In genomic region chr11:3627291-3627690, GRCh38 we compare ENCODE assay signal across 20 cellular contexts. TPM values are rescaled to one million over a fixed set of nuclear protein-coding genes. Genes with fewer than 3 reads are reported as not detected.
A peak's percentile ranks its signal among the peaks of the same experiment; 100 is the strongest.
DNase-seq lines count a peak whose midpoint lies in the region; ATAC-seq and TF ChIP-seq lines count a peak whose summit lies in the region.
"Had no signal": no experiment of that assay in that cellular context is flagged by ENCODE, and none has a peak within 500 bp of the region (broad histone marks: within the 10 kb centered on the region; RNA-seq: fewer than 3 reads in every experiment).

No MANE protein-coding gene starts in this region.

- H3K4me1 ChIP-seq in body of pancreas, result no peaks in the 10 kb centered on the region
- no peaks in the 10 kb centered on the region for H3K4me1 ChIP-seq in GM23338 (ENCODE audit: insufficient read depth)
- H3K4me1 ChIP-seq: BE2C, psoas muscle had no signal

- no peaks in the 10 kb centered on the region for H3K4me1 Mint-ChIP-seq in GM23338
- H3K4me1 Mint-ChIP-seq: stimulated activated memory B cell treated with anti-CD40 and anti-IgM and Interleukin-4, amounts not matched to agents 10 μg/mL and 1 μg/mL and 100 μg/mL, for 72 hours had no signal

- ATAC-seq in body of pancreas (peak; percentile 73), GM23338 (no peak)
- ATAC-seq: GM12878; stimulated activated memory B cell treated with anti-CD40 and anti-IgM and Interleukin-4, amounts not matched to agents 10 μg/mL and 1 μg/mL and 100 μg/mL, for 72 hours had no signal

- no peaks in the 10 kb centered on the region for H3F3A ChIP-seq in GM23338 (replicated peaks; ENCODE audit: low read depth)

- intact Hi-C loops in body of pancreas (cut with DNase I), result no loop called here

- DNase-seq in AG08395 (ENCODE audit: low spot score) (peak; percentile 88), HS-5 (ENCODE audit: low read depth) (peak; percentile 78), body of pancreas (no peak), kidney epithelial cell (ENCODE audit: low read depth) (peak; percentile 84), GM23338 (ENCODE audit: low spot score) (no peak), cortex of kidney (lab: John Stamatoyannopoulos, UW) (no peak), putamen (ENCODE audit: low spot score) (no peak)
- DNase-seq in activated naive CD4-positive, alpha-beta T cell treated with anti-CD3 and anti-CD28 coated beads, Interleukin-2, amount 50 U/mL, for 16 hours, result no peak
- DNase-seq: activated CD4-positive, alpha-beta T cell treated with anti-CD3 and anti-CD28 coated beads, Interleukin-2, amount 50 U/mL, for 48 hours; activated effector memory CD4-positive, alpha-beta T cell treated with Interleukin-2 at 50 U/mL for 16 hours; BE2C; central memory CD4-positive, alpha-beta T cell; KBM-7; NCI-H146; SIG-M5; stimulated activated CD4-positive, alpha-beta T cell treated with anti-CD3 and anti-CD28 coated beads, Interleukin-4, amount 100 ng/mL, for 4 hours had no signal

- H3K9me3 ChIP-seq in body of pancreas, result no peaks in the 10 kb centered on the region
- H3K9me3 ChIP-seq: BE2C, psoas muscle had no signal

- no peak overlapping the region for H3K27ac Mint-ChIP-seq in GM23338
- H3K27ac Mint-ChIP-seq: stimulated activated memory B cell treated with anti-CD40 and anti-IgM and Interleukin-4, amounts not matched to agents 10 μg/mL and 1 μg/mL and 100 μg/mL, for 72 hours had no signal

- H3K4me2 ChIP-seq in GM23338, result no peak overlapping the region

- no peaks in the 10 kb centered on the region for H4K20me1 ChIP-seq in GM23338 (replicated peaks; ENCODE audit: insufficient read depth)

- H3K27ac ChIP-seq in body of pancreas (no peak overlapping the region), GM23338 (ENCODE audit: low read depth) (no peak overlapping the region)
- H3K27ac ChIP-seq: psoas muscle had no signal

- H3K79me2 ChIP-seq in GM23338 (replicated peaks; ENCODE audit: insufficient read depth), result no peaks in the 10 kb centered on the region

- H3K4me3 Mint-ChIP-seq in GM23338, result no peak overlapping the region
- H3K4me3 Mint-ChIP-seq: stimulated activated memory B cell treated with anti-CD40 and anti-IgM and Interleukin-4, amounts not matched to agents 10 μg/mL and 1 μg/mL and 100 μg/mL, for 72 hours had no signal

- H3K36me3 Mint-ChIP-seq in GM23338 (ENCODE audit: low read depth), result no peaks in the 10 kb centered on the region; the same call in 2 of the 3 replicates
- H3K36me3 Mint-ChIP-seq: stimulated activated memory B cell treated with anti-CD40 and anti-IgM and Interleukin-4, amounts not matched to agents 10 μg/mL and 1 μg/mL and 100 μg/mL, for 72 hours had no signal

- no peak for TF ChIP-seq POLR2A in body of pancreas (IDR thresholded peaks at IDR 0.05)

- TF ChIP-seq CTCF in body of pancreas (IDR thresholded peaks at IDR 0.05) (no peak), kidney epithelial cell (IDR thresholded peaks at IDR 0.05; ENCODE audit: insufficient read depth, low read length, poor library complexity, severe bottlenecking) (no peak), GM23338 (conservative IDR thresholded peaks at IDR 0.05; ENCODE audit: low read depth in 2 of 2) (no peak)

- peaks cover 5% of the 10 kb centered on the region for H3K27me3 Mint-ChIP-seq in GM23338 (ENCODE audit: insufficient read depth, low read depth, poor library complexity)
- H3K27me3 Mint-ChIP-seq: stimulated activated memory B cell treated with anti-CD40 and anti-IgM and Interleukin-4, amounts not matched to agents 10 μg/mL and 1 μg/mL and 100 μg/mL, for 72 hours had no signal

- no peaks in the 10 kb centered on the region for H3K9me2 ChIP-seq in GM23338 (ENCODE audit: insufficient read depth)

- H3K36me3 ChIP-seq in body of pancreas (replicated peaks in 1 of 2; ENCODE audit: insufficient read depth in 1 of 2, low read depth in 2 of 2), result no peaks in the 10 kb centered on the region
- no peaks in the 10 kb centered on the region for H3K36me3 ChIP-seq in kidney epithelial cell (ENCODE audit: control insufficient read depth, insufficient read depth, low read length)
- no peaks in the 10 kb centered on the region for H3K36me3 ChIP-seq in GM23338 (ENCODE audit: insufficient read depth)
- H3K36me3 ChIP-seq: BE2C had no signal

- H3K9me3 Mint-ChIP-seq in GM23338, result no peaks in the 10 kb centered on the region
- H3K9me3 Mint-ChIP-seq: stimulated activated memory B cell treated with anti-CD40 and anti-IgM and Interleukin-4, amounts not matched to agents 10 μg/mL and 1 μg/mL and 100 μg/mL, for 72 hours had no signal

- H2AFZ ChIP-seq in GM23338, result no peak overlapping the region

- 86 to 100% methylated on average over 1 of the region's 1 CpG for WGBS in body of pancreas, 2 donors

- H3K27me3 ChIP-seq in body of pancreas (no peaks in the 10 kb centered on the region), kidney epithelial cell (ENCODE audit: control insufficient read depth, insufficient read depth, low read length) (no peaks in the 10 kb centered on the region), GM23338 (ENCODE audit: insufficient read depth) (no peaks in the 10 kb centered on the region)
- H3K27me3 ChIP-seq: BE2C had no signal

- H3K4me3 ChIP-seq in body of pancreas (no peak overlapping the region), kidney epithelial cell (ENCODE audit: low read depth, low read length) (no peak overlapping the region), GM23338 (no peak overlapping the region)
- H3K4me3 ChIP-seq: GM12878 had no signal

TF ChIP-seq in GM23338, 12 proteins besides CTCF, POLR2A, EP300 and RAD21 (continues in another document):
- TF ChIP-seq JUNB (IDR thresholded peaks at IDR 0.05; ENCODE audit: unreplicated experiment) (no peak), STAT1 (IDR thresholded peaks at IDR 0.05; ENCODE audit: unreplicated experiment) (no peak), ETS1 (IDR thresholded peaks at IDR 0.05) (no peak), EZH2phosphoT487 (IDR thresholded peaks at IDR 0.05; ENCODE audit: unreplicated experiment) (no peak), ZNF331 (CRISPR knock-in tag; IDR thresholded peaks at IDR 0.05; ENCODE audit: low read depth) (no peak), ZNF114 (CRISPR knock-in tag; IDR thresholded peaks at IDR 0.05) (no peak), NANOG (IDR thresholded peaks at IDR 0.05; ENCODE audit: borderline replicate concordance) (no peak), CREB1 (CRISPR knock-in tag; IDR thresholded peaks at IDR 0.05; ENCODE audit: low read depth) (no peak), EZH2 (IDR thresholded peaks at IDR 0.05; ENCODE audit: low read depth, unreplicated experiment) (no peak), POLR2AphosphoS5 (IDR thresholded peaks at IDR 0.05; ENCODE audit: low read depth) (no peak), REST (IDR thresholded peaks at IDR 0.05; ENCODE audit: unreplicated experiment) (no peak)

RNA-seq across cellular contexts. Expression of gene ART5, which starts 14.5 kb away (rescaled TPM):
- total RNA-seq in body of pancreas (not detected), kidney epithelial cell (0.21 and 0.54 TPM in 2 replicates)
- 9.0 and 12.9 TPM in 2 replicates for total RNA-seq in GM23338 (2014; rRNA removed; shearing (Covaris generic))
- 6.4 and 8.0 TPM in 2 replicates for polyA plus RNA-seq in GM23338 (2016; fragmentation: Nextera tagmentation; extraction: Ambion mirVana)
- total RNA-seq: GM12878 had no signal
- polyA plus RNA-seq: esophagus had no signal

RNA-seq across cellular contexts. Expression of gene ART1, which starts 17.6 kb away (rescaled TPM):
- total RNA-seq in body of pancreas (not detected), kidney epithelial cell (not detected in 2 replicates)
- not detected in 2 replicates for total RNA-seq in GM23338 (2014; rRNA removed; shearing (Covaris generic))
- polyA plus RNA-seq in GM23338 (2016; fragmentation: Nextera tagmentation; extraction: Ambion mirVana), result not detected in 2 replicates
- total RNA-seq: GM12878 had no signal
- polyA plus RNA-seq: esophagus, GM12878 had no signal

RNA-seq across cellular contexts. Expression of gene CHRNA10, which starts 43.9 kb away (rescaled TPM):
- total RNA-seq in body of pancreas (1 to 10 TPM; 2.3 to 3.0 TPM), kidney epithelial cell (0.54 and 2.3 TPM in 2 replicates)
- 0.58 and 1.5 TPM in 2 replicates for total RNA-seq in GM23338 (2014; rRNA removed; shearing (Covaris generic))
- 0.40 and 0.45 TPM in 2 replicates for polyA plus RNA-seq in GM23338 (2016; fragmentation: Nextera tagmentation; extraction: Ambion mirVana)

Comparison
In these comparisons a context has a peak if more than half of its experiments do, and no peak if none do; other contexts are left out.
1. DNase-seq: peak in AG08395 (single experiment), HS-5 (single experiment) and kidney epithelial cell (single experiment); none in body of pancreas (0 of 4), GM23338 (single experiment), cortex of kidney (single experiment), activated naive CD4-positive, alpha-beta T cell treated with anti-CD3 and anti-CD28 coated beads, Interleukin-2, amount 50 U/mL, for 16 hours (single experiment) and putamen (single experiment).